9 cellular contexts compared by ENCODE assay signal in genomic region chr17:74512624-74513084, GRCh38. TPM values are rescaled to one million over a fixed set of nuclear protein-coding genes. Genes with fewer than 3 reads are reported as not detected.
DNase-seq lines count a peak whose midpoint lies in the region; ATAC-seq and TF ChIP-seq lines count a peak whose summit lies in the region.
"Had no signal": no experiment of that assay in that cellular context is flagged by ENCODE, and none has a peak within 500 bp of the region (broad histone marks: within the 10 kb centered on the region; RNA-seq: fewer than 3 reads in every experiment).

No MANE protein-coding gene starts in this region.

- peak overlapping the region; percentile 97 to 100 (median 99) for H3K27ac Mint-ChIP-seq in CD14-positive monocyte

- H3K36me3 ChIP-seq in lower lobe of right lung, result no peaks in the 10 kb centered on the region

- H3K27me3 ChIP-seq in lower lobe of right lung (ENCODE audit: low read depth) (no peaks in the 10 kb centered on the region), foreskin keratinocyte (peaks cover 21% of the 10 kb centered on the region)

- no peaks in the 10 kb centered on the region for H3K9me3 ChIP-seq in lower lobe of right lung

- H3K4me1 ChIP-seq in lower lobe of right lung (no peaks in the 10 kb centered on the region), foreskin keratinocyte (no peaks in the 10 kb centered on the region)

- peaks cover 0 to 20% (median 9%) of the 10 kb centered on the region in 3 donors for H3K27me3 Mint-ChIP-seq in CD14-positive monocyte (ENCODE audit: low read depth in 3 of 3)

- peak; percentile 96 for DNase-seq in CD14-positive monocyte (ENCODE audit: low spot score)
- DNase-seq in RKO (ENCODE audit: low spot score), result peak; percentile 63
- DNase-seq in lower lobe of right lung, result no peak
- no peak for DNase-seq in foreskin keratinocyte
- DNase-seq in GM19238 (ENCODE audit: insufficient read length, low spot score), result no peak
- DNase-seq in foreskin fibroblast, result no peak

- no peak for TF ChIP-seq CTCF in CD14-positive monocyte (IDR thresholded peaks at IDR 0.05)
- TF ChIP-seq CTCF in lower lobe of right lung (IDR thresholded peaks at IDR 0.05), result no peak
- no peak for TF ChIP-seq CTCF in foreskin keratinocyte (conservative IDR thresholded peaks at IDR 0.05)
- no peak for TF ChIP-seq CTCF in foreskin fibroblast (IDR thresholded peaks at IDR 0.05; ENCODE audit: low read depth, low read length)

- H3K4me3 Mint-ChIP-seq in CD14-positive monocyte, result peak overlapping the region in 1 of 2 donors; percentile 79

- intact Hi-C loops in CD14-positive monocyte (cut with micrococcal nuclease) (loop anchor here in 1 of 2 donors (2.0 kb wide), 2 partner anchors 20 to 128 kb away; no protein-coding TSS in a partner anchor), lower lobe of right lung (cut with DNase I) (no loop called here)

- H3K9me3 Mint-ChIP-seq in CD14-positive monocyte, result peaks cover 14 to 22% (median 16%) of the 10 kb centered on the region in 7 donors

- H3K4me3 ChIP-seq in lower lobe of right lung (no peak overlapping the region), foreskin fibroblast (ENCODE audit: low read depth in 1 of 2, low read length in 2 of 2) (no peak overlapping the region)

- ATAC-seq in GM21515 (IDR thresholded peaks at IDR 0.05; ENCODE audit: unreplicated experiment), result peak; percentile 39
- peak; percentile 68 to 80 for ATAC-seq in lower lobe of right lung
- no peak for ATAC-seq in foreskin keratinocyte
- no peak for ATAC-seq in GM21360 (IDR thresholded peaks at IDR 0.05; ENCODE audit: unreplicated experiment)

- H3K4me1 Mint-ChIP-seq in CD14-positive monocyte, result peaks cover 41% of the 10 kb centered on the region

- H3K36me3 Mint-ChIP-seq in CD14-positive monocyte, result peaks cover 37 to 39% of the 10 kb centered on the region in 2 donors

- H3K27ac ChIP-seq in lower lobe of right lung (peak overlapping the region; percentile 56), foreskin keratinocyte (no peak overlapping the region)

RNA-seq across cellular contexts. Expression of gene CD300LB, which starts 18.6 kb away (rescaled TPM):
- polyA plus RNA-seq in CD14-positive monocyte, result 100 to 1,000 TPM in 1 of 2 donors, 10 to 100 TPM in 1; 88.0 to 102 TPM
- total RNA-seq in lower lobe of right lung, result 1.5 TPM
- not detected in 2 replicates for total RNA-seq in foreskin keratinocyte
- not detected in 2 replicates for polyA plus RNA-seq in foreskin keratinocyte

RNA-seq across cellular contexts. Expression of gene CD300C, which starts 33.3 kb away (rescaled TPM):
- 100 to 1,000 TPM in 1 of 2 donors, 10 to 100 TPM in 1; 93.1 to 141 TPM for polyA plus RNA-seq in CD14-positive monocyte
- total RNA-seq in lower lobe of right lung, result 13.9 TPM
- not detected in 2 replicates for total RNA-seq in foreskin keratinocyte
- not detected in 2 replicates for polyA plus RNA-seq in foreskin keratinocyte

RNA-seq across cellular contexts. Expression of gene CD300A, which starts 46.2 kb away (rescaled TPM):
- polyA plus RNA-seq in CD14-positive monocyte, result 100 to 1,000 TPM; 212 to 222 TPM
- 27.8 TPM for total RNA-seq in lower lobe of right lung
- not detected in 2 replicates for total RNA-seq in foreskin keratinocyte
- polyA plus RNA-seq in foreskin keratinocyte, result not detected in 2 replicates

RNA-seq across cellular contexts. Expression of gene CD300H, which starts 54.7 kb away (rescaled TPM):
- polyA plus RNA-seq in CD14-positive monocyte (100 to 1,000 TPM in 1 of 2 donors, 10 to 100 TPM in 1; 84.7 to 148 TPM), foreskin keratinocyte (not detected in 2 replicates)
- total RNA-seq in lower lobe of right lung (0.92 TPM), foreskin keratinocyte (not detected in 2 replicates)
- polyA plus RNA-seq: liver had no signal

Comparison
In these comparisons a context has a peak if more than half of its experiments do, and no peak if none do; other contexts are left out.
1. DNase-seq: peak in CD14-positive monocyte (single experiment) and RKO (single experiment); none in lower lobe of right lung (single experiment), foreskin keratinocyte (0 of 2), GM19238 (single experiment) and foreskin fibroblast (0 of 2).
2. ATAC-seq: peak in GM21515 (single experiment) and lower lobe of right lung (2 of 2); none in foreskin keratinocyte (single experiment) and GM21360 (single experiment).
3. RNA of gene CD300C, which starts 33.3 kb away (total RNA-seq): 13.9 TPM in lower lobe of right lung (single experiment); not detected in foreskin keratinocyte; every median in the first group is over 10 times any median in the second.
4. RNA of gene CD300A, which starts 46.2 kb away (total RNA-seq): 27.8 TPM in lower lobe of right lung (single experiment); not detected in foreskin keratinocyte; every median in the first group is over 10 times any median in the second.